Comparison of ENCODE assay signal across 18 cellular contexts in genomic region chr22:43957871-43958270, GRCh38. TPM values are rescaled to one million over a fixed set of nuclear protein-coding genes. Genes with fewer than 3 reads are reported as not detected.
DNase-seq lines count a peak whose midpoint lies in the region; ATAC-seq and TF ChIP-seq lines count a peak whose summit lies in the region.
"Had no signal": no experiment of that assay in that cellular context is flagged by ENCODE, and none has a peak within 500 bp of the region (broad histone marks: within the 10 kb centered on the region; RNA-seq: fewer than 3 reads in every experiment).

No MANE protein-coding gene starts in this region.

- no peaks in the 10 kb centered on the region for H3K9me2 ChIP-seq in Loucy (replicated peaks; ENCODE audit: low read depth, low read length)

- peak overlapping the region; percentile 40 for H3K4me2 ChIP-seq in Loucy (ENCODE audit: low read depth, low read length, poor library complexity, severe bottlenecking)

- no peak for ATAC-seq in GM21367 (IDR thresholded peaks at IDR 0.05; ENCODE audit: unreplicated experiment)
- no peak for ATAC-seq in HG03175 (IDR thresholded peaks at IDR 0.05; ENCODE audit: unreplicated experiment)
- ATAC-seq: activated naive CD8-positive, alpha-beta T cell treated with anti-CD3 and anti-CD28 coated beads, Interleukin-2, amount 50 U/mL, for 24 hours; left lung; Panc1; T-cell had no signal

- no peaks in the 10 kb centered on the region for H3K9me3 ChIP-seq in Loucy (ENCODE audit: insufficient read depth, low read depth, low read length)
- H3K9me3 ChIP-seq: left lung had no signal

- H3K27me3 Mint-ChIP-seq in progenitor cell of endocrine pancreas: no peaks in the 10 kb centered on the region
- H3K27me3 Mint-ChIP-seq: activated naive CD8-positive, alpha-beta T cell treated with anti-CD3 and anti-CD28 coated beads, Interleukin-2, amount 50 U/mL, for 24 hours; T-cell had no signal

- H3K27me3 ChIP-seq in Loucy (ENCODE audit: insufficient read depth, low read length, poor library complexity, severe bottlenecking): peaks cover 11% of the 10 kb centered on the region
- H3K27me3 ChIP-seq: left lung had no signal

- H3F3A ChIP-seq in Loucy (ENCODE audit: low read depth): no peaks in the 10 kb centered on the region

- H3K4me1 Mint-ChIP-seq in progenitor cell of endocrine pancreas (ENCODE audit: low read depth): peaks cover 24% of the 10 kb centered on the region

- H3K4me3 Mint-ChIP-seq in progenitor cell of endocrine pancreas (ENCODE audit: low read depth): peak overlapping the region; percentile 50
- H3K4me3 Mint-ChIP-seq: activated naive CD8-positive, alpha-beta T cell treated with anti-CD3 and anti-CD28 coated beads, Interleukin-2, amount 50 U/mL, for 24 hours; CD14-positive monocyte had no signal

- no peaks in the 10 kb centered on the region for H3K9me3 Mint-ChIP-seq in progenitor cell of endocrine pancreas (ENCODE audit: low read depth)
- H3K9me3 Mint-ChIP-seq: activated naive CD8-positive, alpha-beta T cell treated with anti-CD3 and anti-CD28 coated beads, Interleukin-2, amount 50 U/mL, for 24 hours; CD14-positive monocyte; T-cell had no signal

- H2AFZ ChIP-seq in Loucy (ENCODE audit: low read length): no peak overlapping the region

- no peak overlapping the region for H3K9ac ChIP-seq in Loucy (ENCODE audit: low read depth, low read length, poor library complexity, severe bottlenecking)

- TF ChIP-seq CTCF in Loucy (conservative IDR thresholded peaks at IDR 0.05; ENCODE audit: low read length) (no peak), progenitor cell of endocrine pancreas (IDR thresholded peaks at IDR 0.05; ENCODE audit: unreplicated experiment) (no peak)

- DNase-seq in DMS 273 (lab: John Stamatoyannopoulos, UW; ENCODE audit: unreplicated experiment): peak; percentile 4
- no peak for DNase-seq in DMS 273 treated with DMSO at 0.1 percent for 48 hours (lab: John Stamatoyannopoulos, UW)
- peak; percentile 22 for DNase-seq in dermis blood vessel endothelial cell
- DNase-seq in progenitor cell of endocrine pancreas (ENCODE audit: low spot score, unreplicated experiment): no peak
- DNase-seq in UCSD-AML1 (lab: John Stamatoyannopoulos, UW; ENCODE audit: unreplicated experiment): no peak
- DNase-seq: activated CD4-positive, alpha-beta T cell treated with anti-CD3 and anti-CD28 coated beads for 1 hour; activated naive CD8-positive, alpha-beta T cell treated with anti-CD3 and anti-CD28 coated beads, Interleukin-2, amount 50 U/mL, for 24 hours; left lung; NCI-H1694 treated with DMSO at 0.1 percent for 48 hours; NCI-H524; stimulated activated CD4-positive, alpha-beta T cell treated with anti-CD3 and anti-CD28 coated beads, Interleukin-15, amount 100 ng/mL, for 24 hours; T-cell had no signal

- peaks cover 6% of the 10 kb centered on the region for H4K20me1 ChIP-seq in Loucy (ENCODE audit: insufficient read depth, low read length, poor library complexity, severe bottlenecking)

- peaks cover 2% of the 10 kb centered on the region for H3K36me3 Mint-ChIP-seq in progenitor cell of endocrine pancreas (ENCODE audit: insufficient read depth)

- H3K27ac Mint-ChIP-seq in progenitor cell of endocrine pancreas: no peak overlapping the region
- H3K27ac Mint-ChIP-seq: activated naive CD8-positive, alpha-beta T cell treated with anti-CD3 and anti-CD28 coated beads, Interleukin-2, amount 50 U/mL, for 24 hours; T-cell had no signal

- peaks cover 60% of the 10 kb centered on the region for H3K79me2 ChIP-seq in Loucy (ENCODE audit: insufficient read depth, low read length)

- H3K4me3 ChIP-seq in Loucy (ENCODE audit: low read length, poor library complexity, severe bottlenecking): no peak overlapping the region
- H3K4me3 ChIP-seq: coronary artery, left lung had no signal

- no peaks in the 10 kb centered on the region for H3K36me3 ChIP-seq in Loucy (ENCODE audit: insufficient read depth, low read length)
- H3K36me3 ChIP-seq: left lung had no signal

- peaks cover 25% of the 10 kb centered on the region for H3K4me1 ChIP-seq in Loucy (ENCODE audit: insufficient read depth, low read length, poor library complexity, severe bottlenecking)

RNA-seq across cellular contexts. Expression of gene SAMM50, which starts 2.6 kb away (rescaled TPM):
- total RNA-seq in dermis blood vessel endothelial cell: 53.6 and 57.9 TPM in 2 replicates
- 50.9 and 53.7 TPM in 2 replicates for total RNA-seq in progenitor cell of endocrine pancreas

RNA-seq across cellular contexts. Expression of gene PNPLA3, which starts 34.3 kb away (rescaled TPM):
- total RNA-seq in dermis blood vessel endothelial cell: 1.0 and 2.7 TPM in 2 replicates
- total RNA-seq in progenitor cell of endocrine pancreas: 11.4 and 12.2 TPM in 2 replicates

Comparison
In these comparisons a context has a peak if more than half of its experiments do, and no peak if none do; other contexts are left out.
1. DNase-seq: peak in DMS 273 (single experiment) and dermis blood vessel endothelial cell (single experiment); none in DMS 273 treated with DMSO at 0.1 percent for 48 hours (single experiment), progenitor cell of endocrine pancreas (single experiment) and UCSD-AML1 (single experiment).